Comparison of ENCODE assay signal across 16 cellular contexts in the genomic region with DNA sequence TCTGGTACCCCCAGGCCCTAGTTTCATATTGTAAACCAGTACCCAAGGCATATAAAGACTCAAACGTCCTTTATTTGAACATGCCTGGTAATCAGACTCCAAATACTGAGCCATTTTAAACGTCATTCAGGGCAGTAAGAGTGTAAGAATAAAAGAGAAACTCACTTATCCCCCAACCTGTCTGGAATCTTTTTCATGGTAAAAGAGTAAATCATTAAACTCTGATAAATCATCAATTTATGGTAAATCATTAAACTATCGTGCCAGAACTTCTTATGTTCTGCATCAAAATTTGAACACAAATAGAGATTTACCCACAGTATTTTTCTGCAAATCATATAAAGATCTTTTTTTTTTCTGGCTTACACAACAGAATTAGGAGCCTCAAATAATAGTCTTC.
A peak's percentile ranks its signal among the peaks of the same experiment; 100 is the strongest.
DNase-seq lines count a peak whose midpoint lies in the region; ATAC-seq and TF ChIP-seq lines count a peak whose summit lies in the region.
"Had no signal": no experiment of that assay in that cellular context is flagged by ENCODE, and none has a peak within 500 bp of the region (broad histone marks: within the 10 kb centered on the region; RNA-seq: fewer than 3 reads in every experiment).

No MANE protein-coding gene starts in this region.

- H2AK5ac ChIP-seq in mesenchymal stem cell (ENCODE audit: low read length, severe bottlenecking) = no peak overlapping the region

- no peak overlapping the region for H3K4ac ChIP-seq in mesenchymal stem cell (ENCODE audit: low read depth in 1 of 2, low read length in 2 of 2)

- H4K91ac ChIP-seq in mesenchymal stem cell (ENCODE audit: low read length) = no peak overlapping the region

- WGBS in mesenchymal stem cell = 88% methylated on average over 2 of the region's 3 CpGs

- H3K27me3 ChIP-seq in mesenchymal stem cell (ENCODE audit: control insufficient read depth in 1 of 2, insufficient read depth in 1 of 2, low read length in 2 of 2) (no peaks in the 10 kb centered on the region), right atrium auricular region (no peaks in the 10 kb centered on the region)
- H3K27me3 ChIP-seq: BE2C had no signal

- H3K9me3 ChIP-seq in mesenchymal stem cell (ENCODE audit: control insufficient read depth, low read length) = no peaks in the 10 kb centered on the region
- H3K9me3 ChIP-seq in right atrium auricular region = no peaks in the 10 kb centered on the region
- H3K9me3 ChIP-seq: BE2C, HAP-1 had no signal

- H3K27ac ChIP-seq in 22Rv1 = peak overlapping the region; percentile 88
- H3K27ac ChIP-seq in mesenchymal stem cell (ENCODE audit: low read length, poor library complexity, severe bottlenecking) = peak overlapping the region; percentile 68
- no peak overlapping the region for H3K27ac ChIP-seq in right atrium auricular region
- H3K27ac ChIP-seq: C4-2B, HL-60 had no signal

- H2BK5ac ChIP-seq in mesenchymal stem cell (ENCODE audit: low read depth, low read length, poor library complexity, severe bottlenecking) = no peak overlapping the region

- no peak overlapping the region for H2AFZ ChIP-seq in mesenchymal stem cell (ENCODE audit: low read depth, low read length)

- H3K36me3 ChIP-seq in mesenchymal stem cell (ENCODE audit: control insufficient read depth in 1 of 2, insufficient read depth in 2 of 2, low read depth in 1 of 2, low read length in 2 of 2) = no peaks in the 10 kb centered on the region
- H3K36me3 ChIP-seq in right atrium auricular region = no peaks in the 10 kb centered on the region
- H3K36me3 ChIP-seq: BE2C, HAP-1 had no signal

- DNase-seq in NCI-H1930 (lab: John Stamatoyannopoulos, UW) (peak; percentile 42 to 46), glomerular visceral epithelial cell (ENCODE audit: extremely low spot score) (peak; percentile 16), mesenchymal stem cell (no peak), right atrium auricular region (ENCODE audit: low spot score) (no peak), NCI-H2029 treated with DMSO at 0.1 percent for 48 hours (lab: John Stamatoyannopoulos, UW) (no peak)
- no peak for DNase-seq in activated CD4-positive, alpha-beta T cell treated with anti-CD3 and anti-CD28 coated beads for 48 hours
- DNase-seq: BE2C; CD4-positive, alpha-beta memory T cell; DMS153; DMS79 treated with DMSO at 0.1 percent for 48 hours; EL had no signal

- H2BK120ac ChIP-seq in mesenchymal stem cell (ENCODE audit: low read depth, low read length) = no peak overlapping the region

- H3K4me2 ChIP-seq in mesenchymal stem cell (ENCODE audit: low read length, poor library complexity, severe bottlenecking) = no peak overlapping the region

- no peak for ATAC-seq in activated CD4-positive, CD25-positive, alpha-beta regulatory T cell treated with anti-CD3 and anti-CD28 coated beads, Interleukin-2, amount 50 U/mL, for 24 hours

- no peak overlapping the region for H3K23ac ChIP-seq in mesenchymal stem cell (ENCODE audit: low read length in 2 of 2)

- H3K79me1 ChIP-seq in mesenchymal stem cell (replicated peaks; ENCODE audit: low read length, poor library complexity, severe bottlenecking) = no peaks in the 10 kb centered on the region

- H3K9ac ChIP-seq in mesenchymal stem cell (ENCODE audit: low read length) = no peak overlapping the region

- TF ChIP-seq CTCF in 22Rv1 (IDR thresholded peaks at IDR 0.05) = no peak
- TF ChIP-seq CTCF in right atrium auricular region (IDR thresholded peaks at IDR 0.05) = no peak

- no peak overlapping the region for H2BK12ac ChIP-seq in mesenchymal stem cell (ENCODE audit: low read length in 2 of 2)

- H3K4me3 ChIP-seq in mesenchymal stem cell (ENCODE audit: insufficient read depth in 1 of 2, low read depth in 1 of 2, low read length in 2 of 2) (no peak overlapping the region), right atrium auricular region (no peak overlapping the region)
- H3K4me3 ChIP-seq: HAP-1 had no signal

- no peak overlapping the region for H3K14ac ChIP-seq in mesenchymal stem cell (ENCODE audit: low read length in 2 of 2)

- peaks cover 4% of the 10 kb centered on the region for H3K4me1 ChIP-seq in mesenchymal stem cell (ENCODE audit: control insufficient read depth, insufficient read depth, low read depth, low read length)
- H3K4me1 ChIP-seq in right atrium auricular region = no peaks in the 10 kb centered on the region
- H3K4me1 ChIP-seq: BE2C had no signal

- no peak overlapping the region for H2BK15ac ChIP-seq in mesenchymal stem cell (ENCODE audit: low read depth, poor library complexity, severe bottlenecking)

- H3K18ac ChIP-seq in mesenchymal stem cell (ENCODE audit: low read depth in 1 of 2, low read length in 2 of 2) = no peak overlapping the region

- no peak overlapping the region for H4K8ac ChIP-seq in mesenchymal stem cell (ENCODE audit: low read length)

Comparison
In these comparisons a context has a peak if more than half of its experiments do, and no peak if none do; other contexts are left out.
1. H3K27ac ChIP-seq: peak in 22Rv1 (single experiment) and mesenchymal stem cell (single experiment); none in right atrium auricular region (0 of 2).
2. DNase-seq: peak in NCI-H1930 (2 of 2) and glomerular visceral epithelial cell (single experiment); none in mesenchymal stem cell (single experiment), right atrium auricular region (single experiment), NCI-H2029 treated with DMSO at 0.1 percent for 48 hours (single experiment) and activated CD4-positive, alpha-beta T cell treated with anti-CD3 and anti-CD28 coated beads for 48 hours (single experiment).